In genomic region chr7:92483624-92484023, GRCh38 we compare ENCODE assay signal across 5 cellular contexts. TPM values are rescaled to one million over a fixed set of nuclear protein-coding genes. Genes with fewer than 3 reads are reported as not detected.
"Had no signal": no experiment of that assay in that cellular context is flagged by ENCODE, and none has a peak within 500 bp of the region (broad histone marks: within the 10 kb centered on the region; RNA-seq: fewer than 3 reads in every experiment).

No MANE protein-coding gene starts in this region.

RNA-seq across cellular contexts. Expression of gene ERVW-1, which starts 5.9 kb away (rescaled TPM):
- total RNA-seq: GM23248, H4, HepG2, HFFc6, HT1080 had no signal
- polyA plus RNA-seq: GM23248, HepG2 had no signal
